Comparison of ENCODE assay signal across 1 cellular context in the genomic region with DNA sequence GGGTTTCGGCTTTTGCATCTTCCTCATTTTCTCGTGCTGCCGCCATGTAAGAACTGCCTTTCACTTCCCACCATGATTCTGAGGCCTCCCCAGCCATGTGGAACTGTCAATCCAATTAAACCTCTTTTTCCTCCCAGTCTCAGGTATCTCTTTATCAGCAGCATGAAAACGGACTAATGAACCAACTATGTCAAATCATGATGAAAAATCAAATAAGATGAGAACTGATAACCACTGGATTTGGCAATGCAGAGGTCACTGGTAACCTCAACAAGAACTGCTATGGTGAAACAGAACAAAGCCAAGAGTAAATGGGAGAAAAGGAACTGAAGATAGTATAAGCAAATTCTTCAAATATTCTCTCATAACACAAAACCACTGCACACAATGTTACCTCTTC.
TF ChIP-seq lines count a peak whose summit lies in the region.

No MANE protein-coding gene starts in this region.

TF ChIP-seq in IMR-90, 13 proteins besides CTCF, POLR2A, EP300 and RAD21 (continued from another document):
- TF ChIP-seq NFE2L2 (IDR thresholded peaks at IDR 0.05; ENCODE audit: low read depth, low read length): no peak
- TF ChIP-seq MXI1 (IDR thresholded peaks at IDR 0.05; ENCODE audit: borderline replicate concordance, low read depth, low read length): no peak
- TF ChIP-seq SMC3 (IDR thresholded peaks at IDR 0.05; ENCODE audit: low read depth, low read length): no peak
- no peak for TF ChIP-seq RFX5 (IDR thresholded peaks at IDR 0.05; ENCODE audit: low read depth, low read length)
